ENCODE assay signal across 24 cellular contexts in genomic region chr3:115758076-115758763, GRCh38.
DNase-seq lines count a peak whose midpoint lies in the region.
"Had no signal": no experiment of that assay in that cellular context is flagged by ENCODE, and none has a peak within 500 bp of the region (broad histone marks: within the 10 kb centered on the region; RNA-seq: fewer than 3 reads in every experiment).

No MANE protein-coding gene starts in this region.

- no peak overlapping the region for H2BK12ac ChIP-seq in trophoblast cell (ENCODE audit: low read length)

- H2BK5ac ChIP-seq in trophoblast cell (ENCODE audit: low read depth, low read length, poor library complexity), result no peak overlapping the region

- peaks cover 0 to 3% of the 10 kb centered on the region in 2 experiments for H3K4me1 ChIP-seq in trophoblast cell (ENCODE audit: control insufficient read depth in 1 of 2, insufficient read depth in 2 of 2, low read length in 2 of 2)
- H3K4me1 ChIP-seq: colonic mucosa, esophagus muscularis mucosa had no signal

- no CpG with 5 or more reads among the region's 1 CpG for WGBS in trophoblast cell (ENCODE audit: extremely low coverage, insufficient coverage, insufficient read length)

- H3K27ac ChIP-seq in trophoblast cell (ENCODE audit: low read depth, low read length), result peak overlapping the region; percentile 16
- H3K27ac ChIP-seq: 22Rv1, colonic mucosa, esophagus muscularis mucosa, neutrophil, thoracic aorta had no signal

- H2AK5ac ChIP-seq in trophoblast cell (ENCODE audit: low read length), result no peak overlapping the region

- no peak overlapping the region for H4K12ac ChIP-seq in trophoblast cell (ENCODE audit: low read depth, low read length)

- H3K27me3 ChIP-seq in trophoblast cell (ENCODE audit: insufficient read depth, low read length), result no peaks in the 10 kb centered on the region
- H3K27me3 ChIP-seq: colonic mucosa, esophagus muscularis mucosa, neutrophil had no signal

- H4K8ac ChIP-seq in trophoblast cell (ENCODE audit: low read depth, low read length), result no peak overlapping the region

- DNase-seq in DMS153 (lab: John Stamatoyannopoulos, UW), result peak; percentile 41
- no peak for DNase-seq in DMS153 treated with DMSO at 0.1 percent for 48 hours (lab: John Stamatoyannopoulos, UW; ENCODE audit: unreplicated experiment)
- DNase-seq in NCI-H2081 (lab: John Stamatoyannopoulos, UW), result peak; percentile 37 to 86
- peak; percentile 29 to 42 for DNase-seq in SHP77 (lab: John Stamatoyannopoulos, UW)
- no peak for DNase-seq in trophoblast cell
- no peak for DNase-seq in activated CD4-positive, CD25-positive, alpha-beta regulatory T cell (lab: John Stamatoyannopoulos, UW)
- DNase-seq in iPS-NIHi11 (ENCODE audit: low spot score), result no peak
- no peak for DNase-seq in activated naive CD4-positive, alpha-beta T cell (lab: John Stamatoyannopoulos, UW)
- DNase-seq: activated B cell treated with CpG ODN at 0.5 μM for 24 hours; activated CD4-positive, alpha-beta memory T cell treated with anti-CD3 and anti-CD28 coated beads for 36 hours; activated naive CD8-positive, alpha-beta T cell treated with anti-CD3 and anti-CD28 coated beads, Interleukin-2, amount 10 ng/mL, durations not matched to agents 7 days and 5 days; CD8-positive, alpha-beta T cell; colonic mucosa; effector memory CD8-positive, alpha-beta T cell; EL; Karpas-422; mammary epithelial cell; SK-N-SH; stimulated activated CD4-positive, alpha-beta T cell treated with anti-CD3 and anti-CD28 coated beads, Interleukin-4, amount 100 ng/mL, for 1 hour; stimulated activated naive CD4-positive, alpha-beta T cell had no signal

- no peak overlapping the region for H3K23ac ChIP-seq in trophoblast cell (ENCODE audit: low read length)

- no peak overlapping the region for H3K4me3 ChIP-seq in trophoblast cell (ENCODE audit: low read depth, low read length)
- H3K4me3 ChIP-seq: colonic mucosa, esophagus muscularis mucosa, thoracic aorta had no signal

- no peak overlapping the region for H4K91ac ChIP-seq in trophoblast cell (ENCODE audit: low read depth, low read length)

- H3K14ac ChIP-seq in trophoblast cell (ENCODE audit: low read length), result no peak overlapping the region

- H2BK120ac ChIP-seq in trophoblast cell (ENCODE audit: insufficient read depth, low read length, poor library complexity), result no peak overlapping the region

- no peak overlapping the region for H3K4me2 ChIP-seq in trophoblast cell (ENCODE audit: low read length)
- H3K4me2 ChIP-seq: SK-N-SH had no signal

- H2AFZ ChIP-seq in trophoblast cell (ENCODE audit: insufficient read depth, low read length, poor library complexity), result no peak overlapping the region

- H3K36me3 ChIP-seq in trophoblast cell (ENCODE audit: control insufficient read depth in 1 of 2, insufficient read depth in 2 of 2, low read length in 2 of 2), result no peaks in the 10 kb centered on the region
- H3K36me3 ChIP-seq: colonic mucosa, esophagus muscularis mucosa, neutrophil, thoracic aorta had no signal

- H3K9me3 ChIP-seq in trophoblast cell (ENCODE audit: insufficient read depth, low read depth, low read length), result no peaks in the 10 kb centered on the region
- H3K9me3 ChIP-seq: colonic mucosa, esophagus muscularis mucosa, neutrophil, thoracic aorta had no signal

- H3K9ac ChIP-seq in trophoblast cell (ENCODE audit: low read length), result no peak overlapping the region
- H3K9ac ChIP-seq: SK-N-SH had no signal

- H3K79me2 ChIP-seq in trophoblast cell (ENCODE audit: control insufficient read depth, insufficient read depth, low read length, poor library complexity), result no peaks in the 10 kb centered on the region

- H3K79me1 ChIP-seq in trophoblast cell (ENCODE audit: low read length), result no peaks in the 10 kb centered on the region

- no peak overlapping the region for H3K4ac ChIP-seq in trophoblast cell (ENCODE audit: low read depth, low read length)

- H3K18ac ChIP-seq in trophoblast cell (ENCODE audit: low read length), result no peak overlapping the region

Comparison
In these comparisons a context has a peak if more than half of its experiments do, and no peak if none do; other contexts are left out.
1. DNase-seq: peak in DMS153 (single experiment), NCI-H2081 (2 of 2) and SHP77 (2 of 2); none in DMS153 treated with DMSO at 0.1 percent for 48 hours (single experiment), trophoblast cell (0 of 2), activated CD4-positive, CD25-positive, alpha-beta regulatory T cell (0 of 4), iPS-NIHi11 (single experiment) and activated naive CD4-positive, alpha-beta T cell (0 of 4).